In genomic region chr3:137970914-137971831, GRCh38 we compare ENCODE assay signal across 8 cellular contexts. TPM values are rescaled to one million over a fixed set of nuclear protein-coding genes. Genes with fewer than 3 reads are reported as not detected.
DNase-seq lines count a peak whose midpoint lies in the region; ATAC-seq and TF ChIP-seq lines count a peak whose summit lies in the region.

No MANE protein-coding gene starts in this region.

- H3K4me3 ChIP-seq in AG09309 (ENCODE audit: control insufficient read depth, low read depth, low read length) = no peak overlapping the region

- ATAC-seq in GM18868 (IDR thresholded peaks at IDR 0.05; ENCODE audit: unreplicated experiment) (peak; percentile 96), HG03095 (IDR thresholded peaks at IDR 0.05; ENCODE audit: unreplicated experiment) (peak; percentile 86), left colon (peak; percentile 96)

- intact Hi-C loops in left colon (cut with DNase I, micrococcal nuclease) = no loop called here

- TF ChIP-seq CTCF in AG09309 (IDR thresholded peaks at IDR 0.05; ENCODE audit: control insufficient read depth, insufficient read depth, low read depth, low read length, missing control alignments) = peak; percentile 93
- peak; percentile 95 for TF ChIP-seq CTCF in VCaP (conservative IDR thresholded peaks at IDR 0.05)

- H3K27ac ChIP-seq in VCaP = no peak overlapping the region

- DNase-seq in AG09309 (ENCODE audit: low read depth) (no peak), NCI-H2196 treated with DMSO at 0.1 percent for 48 hours (lab: John Stamatoyannopoulos, UW; ENCODE audit: unreplicated experiment) (peak; percentile 68), cerebellar cortex (ENCODE audit: low spot score) (peak; percentile 88), left colon (peak; percentile 55 to 84)
- DNase-seq in stimulated activated CD4-positive, alpha-beta T cell treated with anti-CD3 and anti-CD28 coated beads, Interleukin-4, amount 100 ng/mL, for 24 hours = peak; percentile 52

RNA-seq across cellular contexts. Expression of gene CLDN18, which starts 38.8 kb away (rescaled TPM):
- total RNA-seq in left colon = not detected
